Comparison of ENCODE assay signal across 1 cellular context in genomic region chr6:19873031-19873430, GRCh38.
TF ChIP-seq lines count a peak whose summit lies in the region.

No MANE protein-coding gene starts in this region.

TF ChIP-seq in H1, 55 proteins besides CTCF, POLR2A, EP300 and RAD21:
- TF ChIP-seq CEBPB (IDR thresholded peaks at IDR 0.05; ENCODE audit: low read depth, low read length) = peak; percentile 23; the same call in 1 of the 2 replicates
- no peak for TF ChIP-seq SUZ12 (IDR thresholded peaks at IDR 0.05; ENCODE audit: low read length)
